In the genomic region with DNA sequence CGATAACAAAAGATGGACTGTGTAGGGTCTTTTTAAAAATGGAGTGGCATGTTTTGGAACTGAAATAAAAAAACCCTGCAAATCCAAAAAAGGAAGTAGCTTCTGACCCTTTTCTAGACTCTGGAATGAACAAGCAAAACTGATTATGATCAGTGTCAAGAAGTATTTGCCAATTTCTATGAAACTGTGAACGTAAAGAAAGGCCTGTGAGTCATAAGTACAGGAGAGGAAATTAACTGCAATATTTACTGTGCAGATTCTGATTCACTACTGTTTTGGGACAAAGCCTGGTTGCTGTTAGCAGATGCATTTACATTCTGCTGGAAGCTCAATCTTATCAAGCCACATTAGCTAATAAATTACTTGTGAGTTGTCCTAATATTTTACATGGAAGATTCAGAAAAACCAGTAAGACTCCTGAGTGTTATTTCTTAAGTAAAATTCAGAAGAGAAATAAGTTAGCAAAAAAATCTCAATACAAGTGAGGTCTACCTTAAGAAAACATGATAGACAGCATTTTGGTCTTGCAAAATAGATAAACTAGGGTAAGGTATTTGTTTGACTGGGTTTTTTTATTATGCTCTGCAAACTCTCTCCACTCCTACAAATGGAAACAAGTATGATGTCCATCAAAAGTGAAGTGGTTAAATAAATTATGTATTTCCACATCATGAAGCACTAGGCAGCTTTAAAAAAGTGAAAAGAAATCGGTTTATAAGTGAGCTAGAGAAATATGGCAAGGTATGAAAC, we compare ENCODE assay signal across 8 cellular contexts.
A peak's percentile ranks its signal among the peaks of the same experiment; 100 is the strongest.
DNase-seq lines count a peak whose midpoint lies in the region; ATAC-seq and TF ChIP-seq lines count a peak whose summit lies in the region.

No MANE protein-coding gene starts in this region.

- peaks cover 0 to 8% of the 10 kb centered on the region in 2 donors for H3K36me3 ChIP-seq in thyroid gland

- no peaks in the 10 kb centered on the region for H3K27me3 Mint-ChIP-seq in nephron (ENCODE audit: low read depth)

- no peak overlapping the region for H3K4me3 ChIP-seq in thyroid gland (replicated peaks in 1 of 3)

- peaks cover 20% of the 10 kb centered on the region for H3K4me1 Mint-ChIP-seq in nephron

- WGBS in thyroid gland, 2 donors = 70 to 81% methylated on average over 3 of the region's 3 CpGs

- in situ Hi-C loops in ACHN (cut with HindIII; ENCODE audit: low pct_ligation_motif_present, low pct_unique_long_range_greater_than_20kb, low sequenced_read_pairs) = no loop called here

- H3K9me3 Mint-ChIP-seq in nephron = no peaks in the 10 kb centered on the region

- no peak overlapping the region for H3K27ac ChIP-seq in thyroid gland

- TF ChIP-seq CTCF in nephron (IDR thresholded peaks at IDR 0.05; ENCODE audit: unreplicated experiment in 3 of 3) = no peak
- no peak for TF ChIP-seq CTCF in thyroid gland (IDR thresholded peaks at IDR 0.05)

- H3K4me3 Mint-ChIP-seq in nephron = no peak overlapping the region

- H3K9me3 ChIP-seq in thyroid gland = no peaks in the 10 kb centered on the region

- DNase-seq in ACHN = peak; percentile 18
- peak; percentile 72 for DNase-seq in HT-29 (ENCODE audit: low spot score)
- peak; percentile 92 for DNase-seq in amniotic epithelial cell (ENCODE audit: low read depth)
- no peak for DNase-seq in thyroid gland
- no peak for DNase-seq in DMS153 treated with DMSO at 0.1 percent for 48 hours (lab: John Stamatoyannopoulos, UW; ENCODE audit: unreplicated experiment)
- DNase-seq in stimulated activated naive CD4-positive, alpha-beta T cell treated with Interleukin-2 at 50 U/mL for 16 hours (lab: John Stamatoyannopoulos, UW) = no peak

- H3K4me1 ChIP-seq in thyroid gland = no peaks in the 10 kb centered on the region

- intact Hi-C loops in thyroid gland (cut with DNase I) = no loop called here

- ATAC-seq in GM19463 (IDR thresholded peaks at IDR 0.05; ENCODE audit: unreplicated experiment) = peak; percentile 72

- peak overlapping the region; percentile 51 to 72 (median 57) for H3K27ac Mint-ChIP-seq in nephron

- TF ChIP-seq POLR2A in thyroid gland (IDR thresholded peaks at IDR 0.05) = no peak

- H3K36me3 Mint-ChIP-seq in nephron (ENCODE audit: low read depth) = peaks cover 66% of the 10 kb centered on the region

- no peaks in the 10 kb centered on the region for H3K27me3 ChIP-seq in thyroid gland

Comparison
In these comparisons a context has a peak if more than half of its experiments do, and no peak if none do; other contexts are left out.
1. DNase-seq: peak in ACHN (single experiment), HT-29 (single experiment) and amniotic epithelial cell (single experiment); none in thyroid gland (0 of 2), DMS153 treated with DMSO at 0.1 percent for 48 hours (single experiment) and stimulated activated naive CD4-positive, alpha-beta T cell treated with Interleukin-2 at 50 U/mL for 16 hours (single experiment).